In genomic region chr4:10587697-10588096, GRCh38 we compare ENCODE assay signal across 13 cellular contexts.
DNase-seq lines count a peak whose midpoint lies in the region; ATAC-seq, FAIRE-seq and TF ChIP-seq lines count a peak whose summit lies in the region.
"Had no signal": no experiment of that assay in that cellular context is flagged by ENCODE, and none has a peak within 500 bp of the region (broad histone marks: within the 10 kb centered on the region; RNA-seq: fewer than 3 reads in every experiment).

No MANE protein-coding gene starts in this region.

- H3K9me3 Mint-ChIP-seq in activated T-cell treated with anti-CD3 and anti-CD28 coated beads, Interleukin-2, amount 50 U/mL, for 24 hours = no peaks in the 10 kb centered on the region
- no peaks in the 10 kb centered on the region for H3K9me3 Mint-ChIP-seq in astrocyte (ENCODE audit: unreplicated experiment)
- H3K9me3 Mint-ChIP-seq: type B pancreatic cell had no signal

- no peaks in the 10 kb centered on the region for H3K27me3 Mint-ChIP-seq in activated T-cell treated with anti-CD3 and anti-CD28 coated beads, Interleukin-2, amount 50 U/mL, for 24 hours
- peaks cover 4% of the 10 kb centered on the region for H3K27me3 Mint-ChIP-seq in astrocyte (ENCODE audit: low read depth, unreplicated experiment)

- intact Hi-C loops in HepG2 (cut with micrococcal nuclease; ENCODE audit: unreplicated experiment) = no loop called here

- H3K4me3 Mint-ChIP-seq in activated T-cell treated with anti-CD3 and anti-CD28 coated beads, Interleukin-2, amount 50 U/mL, for 24 hours = no peak overlapping the region
- H3K4me3 Mint-ChIP-seq in astrocyte (ENCODE audit: unreplicated experiment) = no peak overlapping the region
- H3K4me3 Mint-ChIP-seq: type B pancreatic cell had no signal

- H3K4me1 ChIP-seq in astrocyte (ENCODE audit: insufficient read depth, low read length) = peaks cover 38% of the 10 kb centered on the region
- H3K4me1 ChIP-seq in HepG2 (ENCODE audit: insufficient read depth, low read length) = no peaks in the 10 kb centered on the region

- no peak for TF ChIP-seq CTCF in astrocyte (IDR thresholded peaks at IDR 0.05; ENCODE audit: insufficient read depth, low read depth, low read length)
- TF ChIP-seq CTCF in HepG2 (CRISPR knock-in tag; IDR thresholded peaks at IDR 0.05) = no peak

- H3K27ac Mint-ChIP-seq in activated T-cell treated with anti-CD3 and anti-CD28 coated beads, Interleukin-2, amount 50 U/mL, for 24 hours = no peak overlapping the region
- H3K27ac Mint-ChIP-seq in astrocyte (ENCODE audit: unreplicated experiment) = no peak overlapping the region
- H3K27ac Mint-ChIP-seq: type B pancreatic cell had no signal

- ATAC-seq in HepG2 = no peak

- TF ChIP-seq EP300 in HepG2 (IDR thresholded peaks at IDR 0.05; ENCODE audit: low read depth in 2 of 2, low read length in 2 of 2) (no peak), HepG2 (CRISPR knock-in tag; IDR thresholded peaks at IDR 0.05; ENCODE audit: borderline replicate concordance) (no peak)

- TF ChIP-seq POLR2A in HepG2 (IDR thresholded peaks at IDR 0.05; ENCODE audit: insufficient read depth in 1 of 2, low read depth in 2 of 2, low read length in 2 of 2) = no peak

- H3K27me3 ChIP-seq in astrocyte (ENCODE audit: insufficient read depth, low read length) = no peaks in the 10 kb centered on the region
- 0 out of 5 replicates have a peak, but pooled peaks cover 0 to 1% of the 10 kb centered on the region in 2 experiments for H3K27me3 ChIP-seq in HepG2 (ENCODE audit: control insufficient read depth in 1 of 2, insufficient read depth in 2 of 2, low read length in 2 of 2)

- 35% methylated on average over 7 of the region's 8 CpGs for WGBS in HepG2 (ENCODE audit: low lambda C conversion rate)

- no peak for TF ChIP-seq RAD21 in HepG2 (CRISPR knock-in tag; IDR thresholded peaks at IDR 0.05)

- H3K9me3 ChIP-seq in astrocyte (ENCODE audit: insufficient read depth, low read depth, low read length) (no peaks in the 10 kb centered on the region), HepG2 (ENCODE audit: low read length) (no peaks in the 10 kb centered on the region)

- H3K4me1 Mint-ChIP-seq in activated T-cell treated with anti-CD3 and anti-CD28 coated beads, Interleukin-2, amount 50 U/mL, for 24 hours (ENCODE audit: low read depth) = peaks cover 41% of the 10 kb centered on the region
- peaks cover 10% of the 10 kb centered on the region for H3K4me1 Mint-ChIP-seq in astrocyte (ENCODE audit: low read depth, unreplicated experiment)

- POLR2A ChIA-PET in HepG2 (lab: Yijun Ruan, JAX) = no interaction called here

- H2AFZ ChIP-seq in astrocyte (ENCODE audit: low read depth, low read length) (no peak overlapping the region), HepG2 (ENCODE audit: low read length) (no peak overlapping the region)

- no peaks in the 10 kb centered on the region for H4K20me1 ChIP-seq in astrocyte (ENCODE audit: insufficient read depth, low read length)
- no peaks in the 10 kb centered on the region for H4K20me1 ChIP-seq in HepG2 (ENCODE audit: insufficient read depth, low read length)

- DNase-seq in activated T-cell treated with anti-CD3 and anti-CD28 coated beads, Interleukin-2, amount 50 U/mL, for 48 hours = peak; percentile 20 to 33
- no peak for DNase-seq in activated T-cell treated with anti-CD3 and anti-CD28 coated beads, Interleukin-2, amount 50 U/mL, for 24 hours
- DNase-seq in NCI-H2029 treated with DMSO at 0.1 percent for 48 hours (lab: John Stamatoyannopoulos, UW) = peak; percentile 62
- peak; percentile 39 for DNase-seq in astrocyte (ENCODE audit: low read depth)
- peak; percentile 4 to 5 for DNase-seq in stimulated activated CD8-positive, alpha-beta memory T cell treated with anti-CD3 and anti-CD28 coated beads, Interleukin-2, amount 100 ng/mL, for 1 hour (ENCODE audit: low read depth in 2 of 2)
- DNase-seq in HepG2 (ENCODE audit: low spot score) = no peak
- DNase-seq in H4 (ENCODE audit: low spot score) = no peak
- DNase-seq in amniotic stem cell (lab: John Stamatoyannopoulos, UW) = no peak
- DNase-seq: DMS53, NCI-H1048, NCI-H226 had no signal

- H3K9ac ChIP-seq in astrocyte (ENCODE audit: low read length) = no peak overlapping the region
- H3K9ac ChIP-seq in HepG2 (ENCODE audit: insufficient read depth, low read depth, low read length) = no peak overlapping the region

- H3K27ac ChIP-seq in astrocyte (ENCODE audit: low read depth, low read length) (no peak overlapping the region), HepG2 (ENCODE audit: extremely low read length, insufficient read depth, low read length) (no peak overlapping the region)

- FAIRE-seq in astrocyte (lab: Jason Lieb, UNC) (no peak), HepG2 (lab: Jason Lieb, UNC) (no peak)

- H3K36me3 ChIP-seq in astrocyte (ENCODE audit: insufficient read depth, low read length) (no peaks in the 10 kb centered on the region), HepG2 (replicated peaks in 1 of 2; ENCODE audit: control insufficient read depth in 1 of 2, insufficient read depth in 2 of 2, low read length in 2 of 2) (no peaks in the 10 kb centered on the region)

- CTCF ChIA-PET in HepG2 (lab: Yijun Ruan, JAX; ENCODE audit: low intra/inter-chr PET ratio, low total read pairs) = no interaction called here

- H3K4me2 ChIP-seq in astrocyte (ENCODE audit: low read length) = no peak overlapping the region
- H3K4me2 ChIP-seq in HepG2 (ENCODE audit: low read depth, low read length) = no peak overlapping the region

- H3K79me2 ChIP-seq in astrocyte (ENCODE audit: insufficient read depth, low read length) (no peaks in the 10 kb centered on the region), HepG2 (ENCODE audit: insufficient read depth, low read length) (no peaks in the 10 kb centered on the region)

- H3K36me3 Mint-ChIP-seq in activated T-cell treated with anti-CD3 and anti-CD28 coated beads, Interleukin-2, amount 50 U/mL, for 24 hours (ENCODE audit: low read depth) = no peaks in the 10 kb centered on the region
- H3K36me3 Mint-ChIP-seq in astrocyte (ENCODE audit: low read depth, unreplicated experiment) = no peaks in the 10 kb centered on the region
- H3K36me3 Mint-ChIP-seq: type B pancreatic cell had no signal

- in situ Hi-C loops in HepG2 (cut with HindIII; ENCODE audit: extremely low pct_ligation_motif_present, low pct_unique_long_range_greater_than_20kb) = loop anchor here (25.0 kb wide), 1 partner anchor 1125 kb away; no protein-coding TSS in a partner anchor

- no peak overlapping the region for H3K4me3 ChIP-seq in astrocyte (ENCODE audit: insufficient read depth, low read depth, low read length)
- no peak overlapping the region for H3K4me3 ChIP-seq in HepG2 (replicated peaks in 1 of 3; ENCODE audit: insufficient read depth in 1 of 3, low read depth in 2 of 3, low read length in 3 of 3)
- H3K4me3 ChIP-seq: lung had no signal

- no TSS peak for BruUV-seq in HepG2 (replicated peaks; lab: Mats Ljungman, UMichigan)

TF ChIP-seq in HepG2, 621 proteins besides CTCF, POLR2A, EP300 and RAD21 (continues in another document):
- no peak for TF ChIP-seq NFE2L2 (IDR thresholded peaks at IDR 0.05; ENCODE audit: low read length)
- TF ChIP-seq ISL2 (CRISPR knock-in tag; IDR thresholded peaks at IDR 0.05) = no peak
- TF ChIP-seq FOXP1 (IDR thresholded peaks at IDR 0.05) = no peak
- no peak for TF ChIP-seq FOXP1 (CRISPR knock-in tag; IDR thresholded peaks at IDR 0.05)
- no peak for TF ChIP-seq ZNF317 (CRISPR knock-in tag; IDR thresholded peaks at IDR 0.05)
- no peak for TF ChIP-seq RARA (CRISPR knock-in tag; IDR thresholded peaks at IDR 0.05)
- TF ChIP-seq ELF3 (CRISPR knock-in tag; IDR thresholded peaks at IDR 0.05) = no peak

Comparison
In these comparisons a context has a peak if more than half of its experiments do, and no peak if none do; other contexts are left out.
1. DNase-seq: peak in activated T-cell treated with anti-CD3 and anti-CD28 coated beads, Interleukin-2, amount 50 U/mL, for 48 hours (2 of 2), NCI-H2029 treated with DMSO at 0.1 percent for 48 hours (single experiment), astrocyte (single experiment) and stimulated activated CD8-positive, alpha-beta memory T cell treated with anti-CD3 and anti-CD28 coated beads, Interleukin-2, amount 100 ng/mL, for 1 hour (2 of 2); none in activated T-cell treated with anti-CD3 and anti-CD28 coated beads, Interleukin-2, amount 50 U/mL, for 24 hours (single experiment), HepG2 (single experiment), H4 (single experiment) and amniotic stem cell (single experiment).